Comparison of ENCODE assay signal across 14 cellular contexts in the genomic region with DNA sequence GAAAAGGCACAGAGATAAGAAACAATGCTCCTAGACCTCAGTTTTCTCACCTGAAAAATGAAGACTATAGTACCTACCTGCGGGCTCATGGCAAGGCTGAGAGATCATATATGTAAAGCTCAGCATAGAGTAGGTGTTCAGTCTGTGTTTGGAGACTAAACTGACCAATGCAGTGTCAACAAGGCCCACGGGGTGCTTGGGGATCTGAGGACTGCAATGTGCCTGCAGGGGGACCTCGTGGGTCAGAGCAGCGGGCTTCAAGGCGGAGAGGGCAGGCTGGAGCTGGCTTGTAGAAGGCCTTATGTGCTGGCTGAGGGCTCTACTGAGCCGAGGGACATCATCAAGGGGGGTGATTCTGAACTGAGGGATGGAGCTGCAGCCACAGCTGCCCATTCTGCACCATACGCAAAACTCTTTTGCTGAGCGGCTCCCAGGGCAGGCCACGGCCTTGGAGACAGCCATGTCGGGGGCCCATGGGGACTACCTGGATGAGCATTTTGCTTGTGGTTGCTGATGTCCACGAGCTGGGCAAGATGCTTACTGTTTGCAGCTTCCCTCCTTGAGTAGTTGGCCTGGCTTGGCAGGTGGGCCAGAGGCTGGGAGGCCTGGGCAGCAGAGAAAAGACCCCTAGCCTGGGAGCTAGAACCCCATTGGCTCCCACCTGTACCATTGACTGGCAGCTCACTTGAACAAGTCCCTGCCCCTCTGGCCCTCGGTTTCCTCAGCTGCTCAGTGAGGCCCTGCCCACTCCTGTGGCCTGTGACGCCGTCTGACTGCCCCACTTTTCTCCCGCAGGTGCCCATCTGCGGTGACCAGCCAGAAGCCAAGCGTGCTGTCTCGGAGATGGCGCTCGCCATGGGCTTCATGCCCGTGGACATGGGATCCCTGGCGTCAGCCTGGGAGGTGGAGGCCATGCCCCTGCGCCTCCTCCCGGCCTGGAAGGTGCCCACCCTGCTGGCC.
"Had no signal": no experiment of that assay in that cellular context is flagged by ENCODE, and none has a peak within 500 bp of the region (broad histone marks: within the 10 kb centered on the region; RNA-seq: fewer than 3 reads in every experiment).

No MANE protein-coding gene starts in this region.

- H3K4me3 Mint-ChIP-seq: activated CD4-positive, alpha-beta memory T cell treated with anti-CD3 and anti-CD28 coated beads for 36 hours; activated naive CD8-positive, alpha-beta T cell treated with anti-CD3 and anti-CD28 coated beads, Interleukin-2, amount 10 ng/mL, durations not matched to agents 7 days and 5 days; neural crest cell; T-helper 2 cell treated with Interferon-gamma antibody and Interleukin-4, amounts not matched to agents 5 μg/mL and 100 μg/mL, for 36 hours had no signal

- ATAC-seq: gastrocnemius medialis, heart right ventricle had no signal

- H3K36me3 ChIP-seq: breast epithelium, colonic mucosa had no signal

- H3K27me3 ChIP-seq: breast epithelium, colonic mucosa, gastrocnemius medialis, heart right ventricle, right atrium auricular region, tibial nerve had no signal

- H3K4me1 ChIP-seq: breast epithelium, colonic mucosa, heart right ventricle, left ventricle myocardium inferior, right atrium auricular region, tibial nerve had no signal

- H3K4me1 Mint-ChIP-seq: activated naive CD8-positive, alpha-beta T cell treated with anti-CD3 and anti-CD28 coated beads, Interleukin-2, amount 10 ng/mL, durations not matched to agents 7 days and 5 days; neural crest cell had no signal

- H3K36me3 Mint-ChIP-seq: activated CD4-positive, alpha-beta memory T cell treated with anti-CD3 and anti-CD28 coated beads for 36 hours; activated naive CD8-positive, alpha-beta T cell treated with anti-CD3 and anti-CD28 coated beads, Interleukin-2, amount 10 ng/mL, durations not matched to agents 7 days and 5 days had no signal

- H3K27ac Mint-ChIP-seq: activated CD4-positive, alpha-beta memory T cell treated with anti-CD3 and anti-CD28 coated beads for 36 hours; activated naive CD8-positive, alpha-beta T cell treated with anti-CD3 and anti-CD28 coated beads, Interleukin-2, amount 10 ng/mL, durations not matched to agents 7 days and 5 days; T-helper 2 cell treated with Interferon-gamma antibody and Interleukin-4, amounts not matched to agents 5 μg/mL and 100 μg/mL, for 36 hours had no signal

- H3K9me3 ChIP-seq: breast epithelium, colonic mucosa, gastrocnemius medialis, right atrium auricular region had no signal

- H3K9me3 Mint-ChIP-seq: activated CD4-positive, alpha-beta memory T cell treated with anti-CD3 and anti-CD28 coated beads for 36 hours; activated naive CD8-positive, alpha-beta T cell treated with anti-CD3 and anti-CD28 coated beads, Interleukin-2, amount 10 ng/mL, durations not matched to agents 7 days and 5 days; T-helper 2 cell treated with Interferon-gamma antibody and Interleukin-4, amounts not matched to agents 5 μg/mL and 100 μg/mL, for 36 hours had no signal

- H3K27me3 Mint-ChIP-seq: activated naive CD8-positive, alpha-beta T cell treated with anti-CD3 and anti-CD28 coated beads, Interleukin-2, amount 10 ng/mL, durations not matched to agents 7 days and 5 days had no signal

- H3K27ac ChIP-seq: breast epithelium, colonic mucosa, gastrocnemius medialis, heart right ventricle, left ventricle myocardium inferior, right atrium auricular region, tibial nerve had no signal

- DNase-seq: activated CD4-positive, alpha-beta memory T cell treated with anti-CD3 and anti-CD28 coated beads for 36 hours; activated naive CD8-positive, alpha-beta T cell treated with anti-CD3 and anti-CD28 coated beads, Interleukin-2, amount 10 ng/mL, durations not matched to agents 7 days and 5 days; activated T-cell treated with anti-CD3 and anti-CD28 coated beads, Interleukin-2, amount 50 U/mL, for 48 hours; colonic mucosa; heart right ventricle; left ventricle myocardium inferior; small intestine; SW 1271 had no signal

- H3K4me3 ChIP-seq: breast epithelium, colonic mucosa, gastrocnemius medialis, heart right ventricle, left ventricle myocardium inferior, right atrium auricular region, tibial nerve had no signal
